In genomic region chr17:82419471-82419995, GRCh38 we compare ENCODE assay signal across 9 cellular contexts. TPM values are rescaled to one million over a fixed set of nuclear protein-coding genes. Genes with fewer than 3 reads are reported as not detected.
DNase-seq lines count a peak whose midpoint lies in the region; ATAC-seq and TF ChIP-seq lines count a peak whose summit lies in the region.
"Had no signal": no experiment of that assay in that cellular context is flagged by ENCODE, and none has a peak within 500 bp of the region (broad histone marks: within the 10 kb centered on the region; RNA-seq: fewer than 3 reads in every experiment).

No MANE protein-coding gene starts in this region.

- CTCF ChIA-PET in activated CD8-positive, alpha-beta memory T cell treated with anti-CD3 and anti-CD28 coated beads, Interleukin-2, amount 10 ng/mL, durations not matched to agents 7 days and 5 days (lab: Charles Lee) = interaction anchor here (0.8 to 1.6 kb wide), 9 partner anchors 8 to 220 kb away, joined by 3 to 6 read pairs (median 3); partner anchors contain the start of gene TEX19

- H3K9ac ChIP-seq in iPS-20b (ENCODE audit: low read depth, low read length) = no peak overlapping the region

- peaks cover 10% of the 10 kb centered on the region; the same call in 1 of the 2 replicates for H3K27me3 ChIP-seq in iPS-20b (ENCODE audit: insufficient read depth, low read length)
- no peaks in the 10 kb centered on the region for H3K27me3 ChIP-seq in tibial artery

- H3K9me3 ChIP-seq in iPS-20b (ENCODE audit: insufficient read depth, low read depth, low read length) (no peaks in the 10 kb centered on the region; the same call in 1 of the 2 replicates), tibial artery (no peaks in the 10 kb centered on the region)

- peaks cover 10% of the 10 kb centered on the region; the same call in 1 of the 2 replicates for H3K36me3 ChIP-seq in iPS-20b (ENCODE audit: insufficient read depth, low read depth, low read length)
- peaks cover 0 to 19% (median 5%) of the 10 kb centered on the region in 3 donors for H3K36me3 ChIP-seq in tibial artery

- H3K4me3 ChIP-seq in iPS-20b (ENCODE audit: low read length) (peak overlapping the region; percentile 83), tibial artery (peak overlapping the region; percentile 58 to 77)

- H3K27ac ChIP-seq in VCaP (peak overlapping the region; percentile 91), iPS-20b (ENCODE audit: low read length) (no peak overlapping the region), tibial artery (no peak overlapping the region)

- H3K4me3 Mint-ChIP-seq in activated CD8-positive, alpha-beta memory T cell treated with anti-CD3 and anti-CD28 coated beads, Interleukin-2, amount 10 ng/mL, durations not matched to agents 7 days and 5 days = peak overlapping the region; percentile 80

- peak overlapping the region; percentile 89 for H3K27ac Mint-ChIP-seq in activated CD8-positive, alpha-beta memory T cell treated with anti-CD3 and anti-CD28 coated beads, Interleukin-2, amount 10 ng/mL, durations not matched to agents 7 days and 5 days

- H3K27me3 Mint-ChIP-seq in activated CD8-positive, alpha-beta memory T cell treated with anti-CD3 and anti-CD28 coated beads, Interleukin-2, amount 10 ng/mL, durations not matched to agents 7 days and 5 days = no peaks in the 10 kb centered on the region

- intact Hi-C loops in tibial artery (cut with DNase I; ENCODE audit: low total_unique reads) = loop anchor here (5.0 kb wide), 1 partner anchor 133 kb away; no protein-coding TSS in a partner anchor

- no peak for ATAC-seq in activated CD8-positive, alpha-beta memory T cell treated with anti-CD3 and anti-CD28 coated beads, Interleukin-2, amount 10 ng/mL, durations not matched to agents 7 days and 5 days

- DNase-seq in activated CD8-positive, alpha-beta memory T cell treated with anti-CD3 and anti-CD28 coated beads, Interleukin-2, amount 10 ng/mL, durations not matched to agents 7 days and 5 days = no peak
- no peak for DNase-seq in activated CD8-positive, alpha-beta memory T cell treated with anti-CD3 and anti-CD28 coated beads for 24 hours
- DNase-seq in tibial artery (no peak), iPS-NIHi11 (ENCODE audit: low spot score) (no peak), NCI-H446 (lab: John Stamatoyannopoulos, UW) (no peak)
- no peak for DNase-seq in stimulated activated CD4-positive, alpha-beta T cell treated with anti-CD3 and anti-CD28 coated beads, Interleukin-2, amount 100 ng/mL, for 48 hours
- DNase-seq: activated CD8-positive, alpha-beta memory T cell treated with anti-CD3 and anti-CD28 coated beads, Interleukin-2, amount 50 U/mL, for 4 hours had no signal

- H3K4me1 Mint-ChIP-seq in activated CD8-positive, alpha-beta memory T cell treated with anti-CD3 and anti-CD28 coated beads, Interleukin-2, amount 10 ng/mL, durations not matched to agents 7 days and 5 days = peaks cover 24% of the 10 kb centered on the region

- TF ChIP-seq CTCF in VCaP (conservative IDR thresholded peaks at IDR 0.05) (no peak), tibial artery (IDR thresholded peaks at IDR 0.05) (no peak)

- H3K4me1 ChIP-seq in iPS-20b (ENCODE audit: insufficient read depth, low read length) (no peaks in the 10 kb centered on the region), tibial artery (peaks cover 0 to 29% (median 24%) of the 10 kb centered on the region in 4 donors)

- peaks cover 23% of the 10 kb centered on the region for H3K36me3 Mint-ChIP-seq in activated CD8-positive, alpha-beta memory T cell treated with anti-CD3 and anti-CD28 coated beads, Interleukin-2, amount 10 ng/mL, durations not matched to agents 7 days and 5 days

- no peaks in the 10 kb centered on the region for H3K9me3 Mint-ChIP-seq in activated CD8-positive, alpha-beta memory T cell treated with anti-CD3 and anti-CD28 coated beads, Interleukin-2, amount 10 ng/mL, durations not matched to agents 7 days and 5 days (ENCODE audit: low read depth)

RNA-seq across cellular contexts. Expression of gene OGFOD3, which starts 1.1 kb away (rescaled TPM):
- total RNA-seq in activated CD8-positive, alpha-beta memory T cell treated with anti-CD3 and anti-CD28 coated beads, Interleukin-2, amount 10 ng/mL, durations not matched to agents 7 days and 5 days = 10 to 100 TPM; 27.1 to 30.5 TPM

RNA-seq across cellular contexts. Expression of gene HEXD, which starts 1.4 kb away (rescaled TPM):
- total RNA-seq in activated CD8-positive, alpha-beta memory T cell treated with anti-CD3 and anti-CD28 coated beads, Interleukin-2, amount 10 ng/mL, durations not matched to agents 7 days and 5 days = 10 to 100 TPM; 50.5 to 72.5 TPM

RNA-seq across cellular contexts. Expression of gene CYBC1, which starts 31.0 kb away (rescaled TPM):
- total RNA-seq in activated CD8-positive, alpha-beta memory T cell treated with anti-CD3 and anti-CD28 coated beads, Interleukin-2, amount 10 ng/mL, durations not matched to agents 7 days and 5 days = 100 to 1,000 TPM; 269 to 378 TPM

RNA-seq across cellular contexts. Expression of gene NARF, which starts 39.0 kb away (rescaled TPM):
- 100 to 1,000 TPM; 114 TPM for total RNA-seq in activated CD8-positive, alpha-beta memory T cell treated with anti-CD3 and anti-CD28 coated beads, Interleukin-2, amount 10 ng/mL, durations not matched to agents 7 days and 5 days

RNA-seq across cellular contexts. Expression of gene UTS2R, which starts 48.0 kb away (rescaled TPM):
- total RNA-seq in activated CD8-positive, alpha-beta memory T cell treated with anti-CD3 and anti-CD28 coated beads, Interleukin-2, amount 10 ng/mL, durations not matched to agents 7 days and 5 days = under 1 TPM in 1 of 2 experiments, not detected in 1; 0.16 TPM
